ENCODE assay signal across 12 cellular contexts in genomic region chr13:27968316-27969072, GRCh38. TPM values are rescaled to one million over a fixed set of nuclear protein-coding genes. Genes with fewer than 3 reads are reported as not detected.
DNase-seq lines count a peak whose midpoint lies in the region; ATAC-seq, FAIRE-seq and TF ChIP-seq lines count a peak whose summit lies in the region.
"Had no signal": no experiment of that assay in that cellular context is flagged by ENCODE, and none has a peak within 500 bp of the region (broad histone marks: within the 10 kb centered on the region; RNA-seq: fewer than 3 reads in every experiment).

No MANE protein-coding gene starts in this region.

- H3K9me1 ChIP-seq in endothelial cell of umbilical vein (replicated peaks; ENCODE audit: control insufficient read depth, extremely low read depth, insufficient read depth, low read length), result no peaks in the 10 kb centered on the region

- peaks cover 5% of the 10 kb centered on the region for H3K4me1 Mint-ChIP-seq in activated CD4-positive, alpha-beta T cell treated with anti-CD3 and anti-CD28 coated beads, Interleukin-2, amount 10 ng/mL, durations not matched to agents 7 days and 5 days

- no TSS peak for BruUV-seq in endothelial cell of umbilical vein (replicated peaks; lab: Mats Ljungman, UMichigan)

- H3K27me3 Mint-ChIP-seq in activated CD4-positive, alpha-beta T cell treated with anti-CD3 and anti-CD28 coated beads, Interleukin-2, amount 10 ng/mL, durations not matched to agents 7 days and 5 days, result peaks cover 84% of the 10 kb centered on the region

- H3K36me3 ChIP-seq in H7 (replicated peaks; ENCODE audit: control insufficient read depth, insufficient read depth, low read length) (no peaks in the 10 kb centered on the region), endothelial cell of umbilical vein (ENCODE audit: control insufficient read depth in 2 of 2, extremely low read depth in 1 of 2, insufficient read depth in 2 of 2, low read length in 2 of 2) (no peaks in the 10 kb centered on the region), rectal smooth muscle tissue (ENCODE audit: control insufficient read depth, insufficient read depth, low read length) (no peaks in the 10 kb centered on the region)

- no peak overlapping the region for H2AFZ ChIP-seq in endothelial cell of umbilical vein (ENCODE audit: low read depth, low read length)

- H3K27me3 ChIP-seq in H7 (ENCODE audit: control insufficient read depth, insufficient read depth, low read length) (peaks cover 98% of the 10 kb centered on the region), endothelial cell of umbilical vein (ENCODE audit: control insufficient read depth in 2 of 2, insufficient read depth in 2 of 2, low read length in 2 of 2) (peaks cover 87 to 99% of the 10 kb centered on the region in 2 experiments), rectal smooth muscle tissue (ENCODE audit: control insufficient read depth, insufficient read depth, low read length) (peaks cover 32% of the 10 kb centered on the region)

- no peaks in the 10 kb centered on the region for H3K79me2 ChIP-seq in endothelial cell of umbilical vein (ENCODE audit: control insufficient read depth, insufficient read depth, low read length)

- no peak for TF ChIP-seq CTCF in endothelial cell of umbilical vein (IDR thresholded peaks at IDR 0.05; ENCODE audit: extremely low read depth in 1 of 2, insufficient read depth in 1 of 2, low read depth in 1 of 2, low read length in 2 of 2)

- H3K27ac ChIP-seq in endothelial cell of umbilical vein (ENCODE audit: insufficient read depth, low read depth, low read length), result no peak overlapping the region
- no peak overlapping the region for H3K27ac ChIP-seq in rectal smooth muscle tissue (ENCODE audit: low read depth, low read length)

- intact Hi-C loops in endothelial cell of umbilical vein (cut with micrococcal nuclease), result no loop called here

- CTCF ChIA-PET in endothelial cell of umbilical vein (lab: Charles Lee), result interaction anchor here (0.9 to 1.3 kb wide), 3 partner anchors 16 to 606 kb away, joined by 3 to 5 read pairs (median 4); no protein-coding TSS in a partner anchor
- CTCF ChIA-PET in activated CD4-positive, alpha-beta T cell treated with anti-CD3 and anti-CD28 coated beads, Interleukin-2, amount 10 ng/mL, durations not matched to agents 7 days and 5 days (lab: Charles Lee), result interaction anchor here (1.7 to 2.0 kb wide), 2 partner anchors 142 to 174 kb away, joined by 5 to 6 read pairs; no protein-coding TSS in a partner anchor

- DNase-seq in H7 (peak; percentile 83), NCI-H510A (lab: John Stamatoyannopoulos, UW) (peak; percentile 18), endothelial cell of umbilical vein (ENCODE audit: low read depth, low spot score) (no peak), glomerular visceral epithelial cell (ENCODE audit: extremely low spot score) (no peak)
- no peak for DNase-seq in effector CD4-positive, alpha-beta T cell
- DNase-seq in activated CD4-positive, alpha-beta T cell treated with anti-CD3 and anti-CD28 coated beads, Interleukin-2, amount 10 ng/mL, durations not matched to agents 7 days and 5 days, result no peak
- DNase-seq: MM.1S, occipital lobe had no signal

- no peaks in the 10 kb centered on the region for H4K20me1 ChIP-seq in endothelial cell of umbilical vein (replicated peaks; ENCODE audit: control insufficient read depth, extremely low read depth, insufficient read depth, low read length)

- no peaks in the 10 kb centered on the region for H3K36me3 Mint-ChIP-seq in activated CD4-positive, alpha-beta T cell treated with anti-CD3 and anti-CD28 coated beads, Interleukin-2, amount 10 ng/mL, durations not matched to agents 7 days and 5 days (ENCODE audit: low read depth)

- H3K4me3 ChIP-seq in H7 (ENCODE audit: insufficient read depth, low read depth, low read length) (peak overlapping the region; percentile 37), endothelial cell of umbilical vein (replicated peaks in 1 of 3; ENCODE audit: insufficient read depth in 1 of 3, low read depth in 1 of 3, low read length in 3 of 3) (no peak overlapping the region), rectal smooth muscle tissue (ENCODE audit: low read length) (peak overlapping the region; percentile 78)

- no peak for FAIRE-seq in endothelial cell of umbilical vein (lab: Jason Lieb, UNC)
- FAIRE-seq: bronchial epithelial cell, frontal cortex had no signal

- H3K27ac Mint-ChIP-seq in activated CD4-positive, alpha-beta T cell treated with anti-CD3 and anti-CD28 coated beads, Interleukin-2, amount 10 ng/mL, durations not matched to agents 7 days and 5 days, result no peak overlapping the region

- H3K4me3 Mint-ChIP-seq in activated CD4-positive, alpha-beta T cell treated with anti-CD3 and anti-CD28 coated beads, Interleukin-2, amount 10 ng/mL, durations not matched to agents 7 days and 5 days, result no peak overlapping the region

- H3K9me3 Mint-ChIP-seq in activated CD4-positive, alpha-beta T cell treated with anti-CD3 and anti-CD28 coated beads, Interleukin-2, amount 10 ng/mL, durations not matched to agents 7 days and 5 days, result no peaks in the 10 kb centered on the region

- no peak for ATAC-seq in GM19035 (IDR thresholded peaks at IDR 0.05; ENCODE audit: unreplicated experiment)

- dilution Hi-C loops in endothelial cell of umbilical vein (cut with MboI; ENCODE audit: extremely low pct_ligation_motif_present, low sequenced_read_pairs), result no loop called here

- H3K4me1 ChIP-seq in endothelial cell of umbilical vein (ENCODE audit: control insufficient read depth, extremely low read depth, insufficient read depth, low read length) (no peaks in the 10 kb centered on the region), rectal smooth muscle tissue (ENCODE audit: control insufficient read depth, insufficient read depth, low read length) (no peaks in the 10 kb centered on the region)

- POLR2A ChIA-PET in endothelial cell of umbilical vein (lab: Charles Lee), result no interaction called here
- POLR2A ChIA-PET in activated CD4-positive, alpha-beta T cell treated with anti-CD3 and anti-CD28 coated beads, Interleukin-2, amount 10 ng/mL, durations not matched to agents 7 days and 5 days (lab: Charles Lee), result no interaction called here

- H3K9me3 ChIP-seq in endothelial cell of umbilical vein (replicated peaks; ENCODE audit: control insufficient read depth, insufficient read depth, low read length), result no peaks in the 10 kb centered on the region

- H3K9ac ChIP-seq in endothelial cell of umbilical vein (replicated peaks; ENCODE audit: extremely low read depth, insufficient read depth, low read length), result no peak overlapping the region
- H3K9ac ChIP-seq in rectal smooth muscle tissue (ENCODE audit: low read length), result peak overlapping the region; percentile 68

- no peak for TF ChIP-seq POLR2A in endothelial cell of umbilical vein (IDR thresholded peaks at IDR 0.05; ENCODE audit: low read depth, low read length)

- H3K4me2 ChIP-seq in endothelial cell of umbilical vein (ENCODE audit: insufficient read depth, low read length), result no peak overlapping the region

TF ChIP-seq in endothelial cell of umbilical vein, 7 proteins besides CTCF, POLR2A, EP300 and RAD21 (continues in another document):
- TF ChIP-seq GATA2 (IDR thresholded peaks at IDR 0.05; ENCODE audit: insufficient read depth, insufficient read length, low read depth, low read length) (no peak), MAX (IDR thresholded peaks at IDR 0.05; ENCODE audit: insufficient read depth, insufficient read length) (no peak), JUN (IDR thresholded peaks at IDR 0.05; ENCODE audit: borderline replicate concordance, insufficient read depth, insufficient read length, low read depth) (no peak), POLR2AphosphoS5 (IDR thresholded peaks at IDR 0.05; ENCODE audit: insufficient read depth, low read depth, low read length) (no peak)

RNA-seq across cellular contexts. Expression of gene CDX2, which starts 0.6 kb away (rescaled TPM):
- total RNA-seq in H7 (2014; rRNA removed; shearing (Covaris generic)), result 0.04 TPM in 1 of 2 replicates, not detected in the other
- not detected in 2 replicates for total RNA-seq in endothelial cell of umbilical vein
- not detected in 2 replicates for polyA plus RNA-seq in endothelial cell of umbilical vein
- not detected in 2 replicates for polyA plus RNA-seq in endothelial cell of umbilical vein (2011; cell fraction: cytosol; rRNA removed)
- not detected in 2 replicates for polyA plus RNA-seq in endothelial cell of umbilical vein (2011; cell fraction: nucleus; rRNA removed)
- polyA plus RNA-seq in endothelial cell of umbilical vein (2012), result not detected in 2 replicates
- not detected in 2 replicates for polyA minus RNA-seq in endothelial cell of umbilical vein
- not detected for polyA minus RNA-seq in endothelial cell of umbilical vein (2011; cell fraction: cytosol; rRNA and poly(A)+ RNA removed)
- not detected in 2 replicates for polyA minus RNA-seq in endothelial cell of umbilical vein (2011; cell fraction: nucleus; rRNA and poly(A)+ RNA removed)
- total RNA-seq in activated CD4-positive, alpha-beta T cell treated with anti-CD3 and anti-CD28 coated beads, Interleukin-2, amount 10 ng/mL, durations not matched to agents 7 days and 5 days, result not detected
- total RNA-seq: bronchial epithelial cell, frontal cortex, occipital lobe had no signal

RNA-seq across cellular contexts. Expression of gene URAD, which starts 20.0 kb away (rescaled TPM):
- total RNA-seq in H7 (2014; rRNA removed; shearing (Covaris generic)), result not detected in 2 replicates
- total RNA-seq in endothelial cell of umbilical vein, result not detected in 2 replicates
- not detected in 2 replicates for polyA plus RNA-seq in endothelial cell of umbilical vein
- polyA plus RNA-seq in endothelial cell of umbilical vein (2011; cell fraction: cytosol; rRNA removed), result not detected in 2 replicates
- not detected in 2 replicates for polyA plus RNA-seq in endothelial cell of umbilical vein (2011; cell fraction: nucleus; rRNA removed)
- not detected in 2 replicates for polyA plus RNA-seq in endothelial cell of umbilical vein (2012)
- not detected in 2 replicates for polyA minus RNA-seq in endothelial cell of umbilical vein
- not detected for polyA minus RNA-seq in endothelial cell of umbilical vein (2011; cell fraction: cytosol; rRNA and poly(A)+ RNA removed)
- polyA minus RNA-seq in endothelial cell of umbilical vein (2011; cell fraction: nucleus; rRNA and poly(A)+ RNA removed), result not detected in 2 replicates
- total RNA-seq in activated CD4-positive, alpha-beta T cell treated with anti-CD3 and anti-CD28 coated beads, Interleukin-2, amount 10 ng/mL, durations not matched to agents 7 days and 5 days, result not detected
- total RNA-seq: bronchial epithelial cell, frontal cortex, occipital lobe had no signal

RNA-seq across cellular contexts. Expression of gene PDX1, which starts 48.7 kb away (rescaled TPM):
- not detected in 2 replicates for total RNA-seq in H7 (2014; rRNA removed; shearing (Covaris generic))
- total RNA-seq in endothelial cell of umbilical vein, result not detected in 2 replicates
- not detected in 2 replicates for polyA plus RNA-seq in endothelial cell of umbilical vein
- polyA plus RNA-seq in endothelial cell of umbilical vein (2011; cell fraction: cytosol; rRNA removed), result not detected in 2 replicates
- not detected in 2 replicates for polyA plus RNA-seq in endothelial cell of umbilical vein (2011; cell fraction: nucleus; rRNA removed)
- polyA plus RNA-seq in endothelial cell of umbilical vein (2012), result not detected in 2 replicates
- polyA minus RNA-seq in endothelial cell of umbilical vein, result not detected in 2 replicates
- polyA minus RNA-seq in endothelial cell of umbilical vein (2011; cell fraction: cytosol; rRNA and poly(A)+ RNA removed), result not detected
- not detected in 2 replicates for polyA minus RNA-seq in endothelial cell of umbilical vein (2011; cell fraction: nucleus; rRNA and poly(A)+ RNA removed)
- not detected for total RNA-seq in activated CD4-positive, alpha-beta T cell treated with anti-CD3 and anti-CD28 coated beads, Interleukin-2, amount 10 ng/mL, durations not matched to agents 7 days and 5 days
- total RNA-seq: bronchial epithelial cell, frontal cortex, occipital lobe had no signal

Comparison
In these comparisons a context has a peak if more than half of its experiments do, and no peak if none do; other contexts are left out.
1. DNase-seq: peak in H7 (single experiment) and NCI-H510A (single experiment); none in endothelial cell of umbilical vein (single experiment), effector CD4-positive, alpha-beta T cell (single experiment), glomerular visceral epithelial cell (single experiment) and activated CD4-positive, alpha-beta T cell treated with anti-CD3 and anti-CD28 coated beads, Interleukin-2, amount 10 ng/mL, durations not matched to agents 7 days and 5 days (single experiment).
2. H3K4me3 ChIP-seq: peak in H7 (single experiment) and rectal smooth muscle tissue (single experiment); none in endothelial cell of umbilical vein (0 of 3).